8 cellular contexts compared by ENCODE assay signal in the genomic region with DNA sequence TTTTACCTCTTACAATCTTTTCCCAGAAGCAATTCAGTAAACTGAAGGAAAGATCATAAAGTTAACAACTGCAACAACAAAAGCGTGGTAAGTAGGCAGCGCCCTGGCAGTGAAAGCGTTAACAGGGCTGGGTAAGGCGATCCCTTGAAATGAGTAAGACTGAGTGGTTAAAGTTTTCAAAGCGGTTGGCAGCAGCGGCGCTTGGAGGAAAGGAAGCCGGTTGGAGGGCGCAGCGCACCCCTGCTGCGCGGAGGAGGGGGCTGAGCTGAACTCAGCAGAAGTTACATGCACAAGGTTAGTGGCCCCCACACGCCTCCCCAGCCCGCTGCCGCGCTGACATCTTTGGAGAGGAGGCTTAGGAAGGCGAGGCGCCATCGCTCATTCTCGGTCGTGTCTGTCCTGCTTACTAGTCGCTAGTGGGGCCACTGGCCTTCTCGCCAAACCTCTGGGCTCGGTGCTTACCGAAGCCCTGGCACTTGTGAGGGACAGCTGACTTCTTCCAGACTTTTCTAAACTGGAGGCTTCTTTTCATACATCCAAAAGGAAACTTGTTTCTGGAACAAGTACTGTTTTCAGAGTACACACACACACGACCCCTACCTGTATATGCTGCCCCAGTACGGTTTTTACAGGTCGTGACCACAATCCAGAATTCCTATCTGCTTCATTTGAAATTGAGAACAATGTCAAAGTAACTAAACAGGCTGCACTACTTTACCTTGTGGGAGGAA. TPM values are rescaled to one million over a fixed set of nuclear protein-coding genes. Genes with fewer than 3 reads are reported as not detected.
DNase-seq lines count a peak whose midpoint lies in the region; ATAC-seq, FAIRE-seq and TF ChIP-seq lines count a peak whose summit lies in the region.

A gene with protein sequence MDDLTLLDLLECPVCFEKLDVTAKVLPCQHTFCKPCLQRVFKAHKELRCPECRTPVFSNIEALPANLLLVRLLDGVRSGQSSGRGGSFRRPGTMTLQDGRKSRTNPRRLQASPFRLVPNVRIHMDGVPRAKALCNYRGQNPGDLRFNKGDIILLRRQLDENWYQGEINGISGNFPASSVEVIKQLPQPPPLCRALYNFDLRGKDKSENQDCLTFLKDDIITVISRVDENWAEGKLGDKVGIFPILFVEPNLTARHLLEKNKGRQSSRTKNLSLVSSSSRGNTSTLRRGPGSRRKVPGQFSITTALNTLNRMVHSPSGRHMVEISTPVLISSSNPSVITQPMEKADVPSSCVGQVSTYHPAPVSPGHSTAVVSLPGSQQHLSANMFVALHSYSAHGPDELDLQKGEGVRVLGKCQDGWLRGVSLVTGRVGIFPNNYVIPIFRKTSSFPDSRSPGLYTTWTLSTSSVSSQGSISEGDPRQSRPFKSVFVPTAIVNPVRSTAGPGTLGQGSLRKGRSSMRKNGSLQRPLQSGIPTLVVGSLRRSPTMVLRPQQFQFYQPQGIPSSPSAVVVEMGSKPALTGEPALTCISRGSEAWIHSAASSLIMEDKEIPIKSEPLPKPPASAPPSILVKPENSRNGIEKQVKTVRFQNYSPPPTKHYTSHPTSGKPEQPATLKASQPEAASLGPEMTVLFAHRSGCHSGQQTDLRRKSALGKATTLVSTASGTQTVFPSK (plus strand): TSS at position 178 of the 731 bp plus-strand sequence. CDS start 1,351 bp downstream, outside the sequence.

- H3K27ac ChIP-seq in esophagus (ENCODE audit: low read depth in 2 of 2, low read length in 1 of 2) (peak within 1 kb of the TSS; percentile 89 to 98), muscle layer of duodenum (ENCODE audit: low read length) (peak within 1 kb of the TSS; percentile 56), urinary bladder (ENCODE audit: low read depth) (no peak within 1 kb of the TSS)

- no peak for TF ChIP-seq POLR2A in GM12891 (IDR thresholded peaks at IDR 0.05; ENCODE audit: low read depth, low read length)

- H3K36me3 ChIP-seq in esophagus (ENCODE audit: control insufficient read depth in 2 of 2, insufficient read depth in 2 of 2, low read length in 1 of 2) (no peaks in the 10 kb centered on the region), muscle layer of duodenum (ENCODE audit: control insufficient read depth in 1 of 2, insufficient read depth in 2 of 2, low read length in 2 of 2) (no peaks in the 10 kb centered on the region), urinary bladder (ENCODE audit: insufficient read depth) (no peaks in the 10 kb centered on the region)

- H3K4me1 Mint-ChIP-seq in natural killer cell treated with Interleukin-12 subunit alpha and Interleukin-12 subunit beta and Interleukin-15 and Interleukin-18, amount 100 ng/mL, for 72 hours (ENCODE audit: low read depth in 2 of 2) = peaks cover 6 to 21% of the 10 kb centered on the region in 2 donors
- H3K4me1 Mint-ChIP-seq in natural killer cell = no peaks in the 10 kb centered on the region
- peaks cover 53% of the 10 kb centered on the region for H3K4me1 Mint-ChIP-seq in T-helper 2 cell treated with Interferon-gamma antibody and Interleukin-4, amounts not matched to agents 5 μg/mL and 100 μg/mL, for 36 hours (ENCODE audit: low read depth)

- no peak for TF ChIP-seq CTCF in natural killer cell (IDR thresholded peaks at IDR 0.05)

- H3K4me3 Mint-ChIP-seq in natural killer cell treated with Interleukin-12 subunit alpha and Interleukin-12 subunit beta and Interleukin-15 and Interleukin-18, amount 100 ng/mL, for 72 hours = peak within 1 kb of the TSS; percentile 70
- no peak within 1 kb of the TSS for H3K4me3 Mint-ChIP-seq in natural killer cell
- peak within 1 kb of the TSS; percentile 85 for H3K4me3 Mint-ChIP-seq in T-helper 2 cell treated with Interferon-gamma antibody and Interleukin-4, amounts not matched to agents 5 μg/mL and 100 μg/mL, for 36 hours

- peak; percentile 58 to 77 for ATAC-seq in natural killer cell treated with Interleukin-12 subunit alpha and Interleukin-12 subunit beta and Interleukin-15 and Interleukin-18, amount 100 ng/mL, for 72 hours
- no peak for ATAC-seq in natural killer cell
- no peak for ATAC-seq in GM18520 (IDR thresholded peaks at IDR 0.05; ENCODE audit: unreplicated experiment)

- H3K9me3 ChIP-seq in esophagus (ENCODE audit: control insufficient read depth in 2 of 2, insufficient read depth in 1 of 2, low read depth in 1 of 2, low read length in 1 of 2) (no peaks in the 10 kb centered on the region), muscle layer of duodenum (ENCODE audit: control insufficient read depth in 1 of 2, low read length in 2 of 2) (no peaks in the 10 kb centered on the region)

- H3K36me3 Mint-ChIP-seq in natural killer cell treated with Interleukin-12 subunit alpha and Interleukin-12 subunit beta and Interleukin-15 and Interleukin-18, amount 100 ng/mL, for 72 hours = no peaks in the 10 kb centered on the region
- H3K36me3 Mint-ChIP-seq in natural killer cell = no peaks in the 10 kb centered on the region
- no peaks in the 10 kb centered on the region for H3K36me3 Mint-ChIP-seq in T-helper 2 cell treated with Interferon-gamma antibody and Interleukin-4, amounts not matched to agents 5 μg/mL and 100 μg/mL, for 36 hours (ENCODE audit: low read depth)

- peak within 1 kb of the TSS in 1 of 2 donors; percentile 32 for H3K27ac Mint-ChIP-seq in natural killer cell treated with Interleukin-12 subunit alpha and Interleukin-12 subunit beta and Interleukin-15 and Interleukin-18, amount 100 ng/mL, for 72 hours
- H3K27ac Mint-ChIP-seq in natural killer cell = no peak within 1 kb of the TSS
- H3K27ac Mint-ChIP-seq in T-helper 2 cell treated with Interferon-gamma antibody and Interleukin-4, amounts not matched to agents 5 μg/mL and 100 μg/mL, for 36 hours = peak within 1 kb of the TSS; percentile 39

- H3K27me3 Mint-ChIP-seq in natural killer cell treated with Interleukin-12 subunit alpha and Interleukin-12 subunit beta and Interleukin-15 and Interleukin-18, amount 100 ng/mL, for 72 hours = peaks cover 36 to 79% of the 10 kb centered on the region in 2 donors
- H3K27me3 Mint-ChIP-seq in natural killer cell (ENCODE audit: low read depth in 2 of 2) = peaks cover 13 to 31% of the 10 kb centered on the region in 2 donors
- peaks cover 42% of the 10 kb centered on the region for H3K27me3 Mint-ChIP-seq in T-helper 2 cell treated with Interferon-gamma antibody and Interleukin-4, amounts not matched to agents 5 μg/mL and 100 μg/mL, for 36 hours (ENCODE audit: low read depth)

- FAIRE-seq in GM12891 (lab: Jason Lieb, UNC) = no peak

- H3K4me1 ChIP-seq in esophagus (ENCODE audit: control insufficient read depth in 2 of 2, insufficient read depth in 2 of 2, low read length in 1 of 2) (peaks cover 0 to 5% of the 10 kb centered on the region in 2 donors), muscle layer of duodenum (ENCODE audit: control insufficient read depth in 1 of 2, insufficient read depth in 2 of 2, low read length in 2 of 2) (peaks cover 0 to 12% of the 10 kb centered on the region in 2 donors), urinary bladder (ENCODE audit: insufficient read depth) (no peaks in the 10 kb centered on the region)

- WGBS in esophagus, 2 donors = 3 to 4% methylated on average over 28 of the region's 28 CpGs
- 7% methylated on average over 28 of the region's 28 CpGs for WGBS in urinary bladder

- DNase-seq in natural killer cell treated with Interleukin-12 subunit alpha and Interleukin-12 subunit beta and Interleukin-15 and Interleukin-18, amount 100 ng/mL, for 72 hours (ENCODE audit: low spot score) = no peak
- DNase-seq in natural killer cell (no peak), GM12891 (ENCODE audit: insufficient read length, low spot score) (no peak)
- peak; percentile 57 for DNase-seq in T-helper 2 cell treated with Interferon-gamma antibody and Interleukin-4, amounts not matched to agents 5 μg/mL and 100 μg/mL, for 36 hours (ENCODE audit: low spot score)

- no peaks in the 10 kb centered on the region for H3K27me3 ChIP-seq in esophagus (ENCODE audit: control insufficient read depth in 1 of 2, insufficient read depth in 2 of 2, low read length in 2 of 2)
- no peaks in the 10 kb centered on the region for H3K27me3 ChIP-seq in muscle layer of duodenum (ENCODE audit: low read depth, low read length)

- intact Hi-C loops in natural killer cell (cut with micrococcal nuclease) = no loop called here

- no peaks in the 10 kb centered on the region for H3K9me3 Mint-ChIP-seq in natural killer cell treated with Interleukin-12 subunit alpha and Interleukin-12 subunit beta and Interleukin-15 and Interleukin-18, amount 100 ng/mL, for 72 hours
- H3K9me3 Mint-ChIP-seq in natural killer cell = no peaks in the 10 kb centered on the region
- H3K9me3 Mint-ChIP-seq in T-helper 2 cell treated with Interferon-gamma antibody and Interleukin-4, amounts not matched to agents 5 μg/mL and 100 μg/mL, for 36 hours = no peaks in the 10 kb centered on the region

- H3K4me3 ChIP-seq in esophagus (ENCODE audit: low read depth in 1 of 2, low read length in 2 of 2) (peak within 1 kb of the TSS; percentile 69 to 87), muscle layer of duodenum (ENCODE audit: low read depth in 1 of 2, low read length in 2 of 2) (peak within 1 kb of the TSS; percentile 62 to 67), urinary bladder (ENCODE audit: low read depth, low read length) (peak within 1 kb of the TSS; percentile 30)

TF ChIP-seq in GM12891, 5 proteins besides CTCF, POLR2A, EP300 and RAD21:
- TF ChIP-seq POLR2AphosphoS5 (IDR thresholded peaks at IDR 0.05; ENCODE audit: low read depth, low read length) = no peak
TF ChIP-seq in GM12891: peak in this region for 0.

RNA-seq across cellular contexts. Expression of the gene that starts here (rescaled TPM):
- under 1 TPM; 0.07 to 0.50 TPM for total RNA-seq in natural killer cell treated with Interleukin-12 subunit alpha and Interleukin-12 subunit beta and Interleukin-15 and Interleukin-18, amount 100 ng/mL, for 72 hours
- total RNA-seq in natural killer cell (under 1 TPM in 2 of 3 donors, not detected in 1; 0.28 to 0.35 TPM), urinary bladder (1.0 TPM)
- polyA plus RNA-seq in esophagus (10 to 100 TPM; 24.9 to 43.2 TPM), urinary bladder (1.0 TPM)
- polyA plus RNA-seq in GM12891 (2012; ENCODE audit: low read depth, missing spikeins) = not detected

Comparison
In these comparisons a context has a peak if more than half of its experiments do, and no peak if none do; other contexts are left out.
1. RNA of the gene that starts here (polyA plus RNA-seq): 24.9 to 43.2 TPM in esophagus; 1.0 TPM in urinary bladder (single experiment); every median in the first group is over 10 times any median in the second.
2. Peak in ATAC-seq in natural killer cell treated with Interleukin-12 subunit alpha and Interleukin-12 subunit beta and Interleukin-15 and Interleukin-18, amount 100 ng/mL, for 72 hours; RNA of the gene not detected or under 1 TPM.
3. Peak in every context shown above with its lines, with median percentiles within 50 percentile points of each other: H3K4me3 ChIP-seq.